Comparison of ENCODE assay signal across 22 cellular contexts in the genomic region with DNA sequence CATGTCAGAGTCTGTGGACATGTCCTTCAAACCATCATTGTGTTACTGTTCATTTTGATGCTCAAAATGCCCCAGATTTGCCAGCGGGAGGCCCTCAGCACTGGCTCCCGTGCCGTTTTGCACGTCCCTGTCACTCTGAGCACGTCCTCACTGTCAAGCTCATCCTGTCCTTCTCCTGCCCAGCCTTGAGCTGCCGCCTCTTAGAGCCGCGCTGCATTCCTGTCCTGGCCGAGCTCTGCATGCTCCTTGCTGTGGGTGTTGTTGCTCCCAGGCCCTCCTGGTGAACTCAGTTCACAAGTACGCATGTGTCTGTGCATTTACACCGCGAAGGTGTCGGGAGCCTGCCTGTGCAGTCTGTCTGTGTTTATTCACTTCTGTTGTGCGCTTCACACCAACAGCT.
A peak's percentile ranks its signal among the peaks of the same experiment; 100 is the strongest.
DNase-seq lines count a peak whose midpoint lies in the region; ATAC-seq and TF ChIP-seq lines count a peak whose summit lies in the region.
"Had no signal": no experiment of that assay in that cellular context is flagged by ENCODE, and none has a peak within 500 bp of the region (broad histone marks: within the 10 kb centered on the region; RNA-seq: fewer than 3 reads in every experiment).

No MANE protein-coding gene starts in this region.

- H3K9me3 Mint-ChIP-seq in WTC11 = no peaks in the 10 kb centered on the region
- H3K9me3 Mint-ChIP-seq: CD4-positive, alpha-beta T cell had no signal

- no peaks in the 10 kb centered on the region for H3K79me2 ChIP-seq in trophoblast cell (ENCODE audit: control insufficient read depth, insufficient read depth, low read length, poor library complexity)

- no CpG with 5 or more reads among the region's 14 CpGs for WGBS in trophoblast cell (ENCODE audit: extremely low coverage, insufficient coverage, insufficient read length)

- no peaks in the 10 kb centered on the region for H3K27me3 Mint-ChIP-seq in WTC11 (ENCODE audit: low read depth)
- H3K27me3 Mint-ChIP-seq: CD4-positive, alpha-beta T cell had no signal

- no peak overlapping the region for H3K18ac ChIP-seq in trophoblast cell (ENCODE audit: low read length)

- H3K4me1 ChIP-seq in left ventricle myocardium inferior = peaks cover 37% of the 10 kb centered on the region
- H3K4me1 ChIP-seq in trophoblast cell (ENCODE audit: control insufficient read depth in 1 of 2, insufficient read depth in 2 of 2, low read length in 2 of 2) = peaks cover 0 to 2% of the 10 kb centered on the region in 2 experiments

- no peak overlapping the region for H3K23ac ChIP-seq in trophoblast cell (ENCODE audit: low read length)

- H4K91ac ChIP-seq in trophoblast cell (ENCODE audit: low read depth, low read length) = no peak overlapping the region

- no peak overlapping the region for H2AFZ ChIP-seq in trophoblast cell (ENCODE audit: insufficient read depth, low read length, poor library complexity)

- no peak overlapping the region for H3K9ac ChIP-seq in trophoblast cell (ENCODE audit: low read length)
- H3K9ac ChIP-seq: BLaER1 had no signal

- no peak overlapping the region for H3K4ac ChIP-seq in trophoblast cell (ENCODE audit: low read depth, low read length)

- H3K4me2 ChIP-seq in trophoblast cell (ENCODE audit: low read length) = no peak overlapping the region

- H3K79me1 ChIP-seq in trophoblast cell (ENCODE audit: low read length) = no peaks in the 10 kb centered on the region

- H3K4me3 Mint-ChIP-seq in WTC11 = no peak overlapping the region
- H3K4me3 Mint-ChIP-seq: CD4-positive, alpha-beta T cell had no signal

- POLR2A ChIA-PET in WTC11 (lab: Charles Lee) = no interaction called here

- H2BK120ac ChIP-seq in trophoblast cell (ENCODE audit: insufficient read depth, low read length, poor library complexity) = no peak overlapping the region

- no peak overlapping the region for H4K8ac ChIP-seq in trophoblast cell (ENCODE audit: low read depth, low read length)

- H3K27ac ChIP-seq in left ventricle myocardium inferior (replicated peaks) (peak overlapping the region; percentile 27), trophoblast cell (ENCODE audit: low read depth, low read length) (no peak overlapping the region)
- H3K27ac ChIP-seq: RWPE1, SK-N-MC had no signal

- in situ Hi-C loops in G401 (cut with HindIII; ENCODE audit: low sequenced_read_pairs) = no loop called here

- no peak overlapping the region for H2BK5ac ChIP-seq in trophoblast cell (ENCODE audit: low read depth, low read length, poor library complexity)

- H3K4me1 Mint-ChIP-seq in WTC11 = peaks cover 18% of the 10 kb centered on the region

- no peak overlapping the region for H4K12ac ChIP-seq in trophoblast cell (ENCODE audit: low read depth, low read length)

- H3K27me3 ChIP-seq in left ventricle myocardium inferior (ENCODE audit: low read depth) = no peaks in the 10 kb centered on the region
- no peaks in the 10 kb centered on the region for H3K27me3 ChIP-seq in trophoblast cell (ENCODE audit: insufficient read depth, low read length)
- H3K27me3 ChIP-seq: BLaER1, MG63 had no signal

- TF ChIP-seq CTCF in WTC11 (IDR thresholded peaks at IDR 0.05) = no peak
- TF ChIP-seq CTCF in left ventricle myocardium inferior (IDR thresholded peaks at IDR 0.05; ENCODE audit: borderline replicate concordance) = no peak

- H3K9me3 ChIP-seq in left ventricle myocardium inferior (replicated peaks) (no peaks in the 10 kb centered on the region), trophoblast cell (ENCODE audit: insufficient read depth, low read depth, low read length) (no peaks in the 10 kb centered on the region)
- H3K9me3 ChIP-seq: BLaER1, MG63 had no signal

- H3K4me3 ChIP-seq in left ventricle myocardium inferior (no peak overlapping the region), trophoblast cell (ENCODE audit: low read depth, low read length) (no peak overlapping the region)
- H3K4me3 ChIP-seq: BLaER1, MG63, SK-N-MC had no signal

- DNase-seq in G401 (ENCODE audit: low spot score) = peak; percentile 43
- DNase-seq in WTC11 (ENCODE audit: low spot score) = no peak
- DNase-seq in left ventricle myocardium inferior = no peak
- peak; percentile 74 to 84 for DNase-seq in trophoblast cell
- DNase-seq: CD4-positive, alpha-beta T cell; DMS53; H7; KBM-7; MG63; NCI-H2029; NCI-H446 treated with DMSO at 0.1 percent for 48 hours; NCI-H526; NCI-H82; NK-92 treated with Interleukin-12 subunit alpha and Interleukin-12 subunit beta, amount 100 ng/mL, for 24 hours; SIG-M5 had no signal

- H3K14ac ChIP-seq in trophoblast cell (ENCODE audit: low read length) = no peak overlapping the region

- H2AK5ac ChIP-seq in trophoblast cell (ENCODE audit: low read length) = no peak overlapping the region

- H2BK12ac ChIP-seq in trophoblast cell (ENCODE audit: low read length) = no peak overlapping the region

- intact Hi-C loops in left ventricle myocardium inferior (cut with micrococcal nuclease) = no loop called here

- CTCF ChIA-PET in WTC11 (lab: Charles Lee) = no interaction called here

- H3K36me3 ChIP-seq in left ventricle myocardium inferior = no peaks in the 10 kb centered on the region
- peaks cover 2 to 7% of the 10 kb centered on the region in 2 experiments for H3K36me3 ChIP-seq in trophoblast cell (ENCODE audit: control insufficient read depth in 1 of 2, insufficient read depth in 2 of 2, low read length in 2 of 2)
- H3K36me3 ChIP-seq: MG63 had no signal

- peaks cover 12% of the 10 kb centered on the region; the same call in 1 of the 2 replicates for H3K36me3 Mint-ChIP-seq in WTC11

- H3K27ac Mint-ChIP-seq in WTC11 = peak overlapping the region; percentile 30; the same call in 1 of the 2 replicates
- H3K27ac Mint-ChIP-seq: CD4-positive, alpha-beta T cell had no signal

- ATAC-seq in WTC11 (no peak), GM19467 (IDR thresholded peaks at IDR 0.05; ENCODE audit: unreplicated experiment) (no peak), GM21717 (IDR thresholded peaks at IDR 0.05; ENCODE audit: unreplicated experiment) (no peak), GM21529 (IDR thresholded peaks at IDR 0.05; ENCODE audit: unreplicated experiment) (no peak), HG02938 (IDR thresholded peaks at IDR 0.05; ENCODE audit: unreplicated experiment) (no peak)

TF ChIP-seq in WTC11, 78 proteins besides CTCF, POLR2A, EP300 and RAD21:
- TF ChIP-seq, protein P1, sequence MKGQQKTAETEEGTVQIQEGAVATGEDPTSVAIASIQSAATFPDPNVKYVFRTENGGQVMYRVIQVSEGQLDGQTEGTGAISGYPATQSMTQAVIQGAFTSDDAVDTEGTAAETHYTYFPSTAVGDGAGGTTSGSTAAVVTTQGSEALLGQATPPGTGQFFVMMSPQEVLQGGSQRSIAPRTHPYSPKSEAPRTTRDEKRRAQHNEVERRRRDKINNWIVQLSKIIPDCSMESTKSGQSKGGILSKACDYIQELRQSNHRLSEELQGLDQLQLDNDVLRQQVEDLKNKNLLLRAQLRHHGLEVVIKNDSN (CRISPR knock-in tag; IDR thresholded peaks at IDR 0.05) = no peak
- TF ChIP-seq, protein P2, sequence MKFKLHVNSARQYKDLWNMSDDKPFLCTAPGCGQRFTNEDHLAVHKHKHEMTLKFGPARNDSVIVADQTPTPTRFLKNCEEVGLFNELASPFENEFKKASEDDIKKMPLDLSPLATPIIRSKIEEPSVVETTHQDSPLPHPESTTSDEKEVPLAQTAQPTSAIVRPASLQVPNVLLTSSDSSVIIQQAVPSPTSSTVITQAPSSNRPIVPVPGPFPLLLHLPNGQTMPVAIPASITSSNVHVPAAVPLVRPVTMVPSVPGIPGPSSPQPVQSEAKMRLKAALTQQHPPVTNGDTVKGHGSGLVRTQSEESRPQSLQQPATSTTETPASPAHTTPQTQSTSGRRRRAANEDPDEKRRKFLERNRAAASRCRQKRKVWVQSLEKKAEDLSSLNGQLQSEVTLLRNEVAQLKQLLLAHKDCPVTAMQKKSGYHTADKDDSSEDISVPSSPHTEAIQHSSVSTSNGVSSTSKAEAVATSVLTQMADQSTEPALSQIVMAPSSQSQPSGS (CRISPR knock-in tag; IDR thresholded peaks at IDR 0.05; ENCODE audit: borderline replicate concordance, low read depth) = no peak
- no peak for TF ChIP-seq MYBL2 (CRISPR knock-in tag; IDR thresholded peaks at IDR 0.05)

Comparison
In these comparisons a context has a peak if more than half of its experiments do, and no peak if none do; other contexts are left out.
1. DNase-seq: peak in G401 (single experiment) and trophoblast cell (2 of 2); none in WTC11 (single experiment) and left ventricle myocardium inferior (single experiment).